In genomic region chr3:127692501-127693335, GRCh38 we compare ENCODE assay signal across 25 cellular contexts. TPM values are rescaled to one million over a fixed set of nuclear protein-coding genes. Genes with fewer than 3 reads are reported as not detected.
DNase-seq lines count a peak whose midpoint lies in the region; ATAC-seq lines count a peak whose summit lies in the region.
"Had no signal": no experiment of that assay in that cellular context is flagged by ENCODE, and none has a peak within 500 bp of the region (broad histone marks: within the 10 kb centered on the region; RNA-seq: fewer than 3 reads in every experiment).

No MANE protein-coding gene starts in this region.

- H4K91ac ChIP-seq in neuronal stem cell (ENCODE audit: low read depth, low read length, poor library complexity) (peak overlapping the region; percentile 16), trophoblast cell (ENCODE audit: low read depth, low read length) (no peak overlapping the region)

- in situ Hi-C loops in ACHN (cut with HindIII; ENCODE audit: low pct_ligation_motif_present, low pct_unique_long_range_greater_than_20kb, low sequenced_read_pairs): no loop called here

- H3K4me2 ChIP-seq in neuronal stem cell (ENCODE audit: insufficient read depth, low read length, poor library complexity, severe bottlenecking) (no peak overlapping the region), trophoblast cell (ENCODE audit: low read length) (no peak overlapping the region)
- H3K4me2 ChIP-seq: GM23338 had no signal

- ATAC-seq in Right ventricle myocardium inferior: no peak
- ATAC-seq in left cardiac atrium: no peak
- ATAC-seq in GM18907 (IDR thresholded peaks at IDR 0.05; ENCODE audit: unreplicated experiment): no peak
- ATAC-seq in HG03175 (IDR thresholded peaks at IDR 0.05; ENCODE audit: unreplicated experiment): no peak
- ATAC-seq: activated CD8-positive, alpha-beta memory T cell treated with anti-CD3 and anti-CD28 coated beads, Interleukin-2, amount 10 ng/mL, durations not matched to agents 7 days and 5 days; activated T-cell treated with anti-CD3 and anti-CD28 coated beads, Interleukin-2, amount 50 U/mL, for 72 hours; GM23338; SK-N-SH treated with all-trans-retinoic acid at 6 μM for 48 hours; stimulated activated naive CD8-positive, alpha-beta T cell treated with anti-CD3 and anti-CD28 coated beads, Interleukin-15, amount 100 ng/mL, for 72 hours had no signal

- peak overlapping the region; percentile 7 for H2AK5ac ChIP-seq in neuronal stem cell (ENCODE audit: low read depth, low read length)
- no peak overlapping the region for H2AK5ac ChIP-seq in trophoblast cell (ENCODE audit: low read length)

- no peak overlapping the region for H3K27ac ChIP-seq in neuronal stem cell (replicated peaks; ENCODE audit: low read length)
- H3K27ac ChIP-seq in trophoblast cell (ENCODE audit: low read depth, low read length): no peak overlapping the region

- peaks cover 3% of the 10 kb centered on the region for H3K79me2 ChIP-seq in trophoblast cell (ENCODE audit: control insufficient read depth, insufficient read depth, low read length, poor library complexity)

- DNase-seq in cardiac septum (ENCODE audit: low spot score) (peak; percentile 68), Right ventricle myocardium inferior (ENCODE audit: missing footprints) (no peak), left cardiac atrium (peak; percentile 10), neuronal stem cell (ENCODE audit: low spot score) (no peak), ACHN (no peak), trophoblast cell (no peak)
- DNase-seq: activated CD4-positive, alpha-beta T cell treated with anti-CD3 and anti-CD28 coated beads for 4 hours; activated CD8-positive, alpha-beta memory T cell treated with anti-CD3 and anti-CD28 coated beads, Interleukin-2, amount 10 ng/mL, durations not matched to agents 7 days and 5 days; activated naive CD4-positive, alpha-beta T cell treated with anti-CD3 and anti-CD28 coated beads, Interleukin-2, amount 10 ng/mL, durations not matched to agents 7 days and 5 days; activated T-cell treated with anti-CD3 and anti-CD28 coated beads, Interleukin-2, amount 50 U/mL, for 72 hours; amniotic stem cell; central memory CD4-positive, alpha-beta T cell; DND-41; mesendoderm; naive B cell; NCI-H526; stimulated activated CD4-positive, alpha-beta T cell treated with anti-CD3 and anti-CD28 coated beads, Interleukin-12 subunit alpha, Interleukin-12 subunit beta, amount 100 ng/mL, for 4 hours; stimulated activated CD4-positive, alpha-beta T cell treated with anti-CD3 and anti-CD28 coated beads, Interleukin-4, amount 100 ng/mL, for 4 hours; stimulated activated naive CD8-positive, alpha-beta T cell treated with anti-CD3 and anti-CD28 coated beads, Interleukin-15, amount 100 ng/mL, for 72 hours had no signal

- peaks cover 4 to 34% of the 10 kb centered on the region in 2 donors for H3K4me1 ChIP-seq in neuronal stem cell (ENCODE audit: control insufficient read depth in 2 of 2, insufficient read depth in 1 of 2, low read depth in 1 of 2, low read length in 2 of 2)
- H3K4me1 ChIP-seq in trophoblast cell (ENCODE audit: control insufficient read depth in 1 of 2, insufficient read depth in 2 of 2, low read length in 2 of 2): peaks cover 16 to 37% of the 10 kb centered on the region in 2 experiments

- H2AFZ ChIP-seq in neuronal stem cell (ENCODE audit: low read length) (no peak overlapping the region), trophoblast cell (ENCODE audit: insufficient read depth, low read length, poor library complexity) (no peak overlapping the region)
- H2AFZ ChIP-seq: GM23338 had no signal

- H3K79me1 ChIP-seq in neuronal stem cell (ENCODE audit: low read depth, low read length): no peaks in the 10 kb centered on the region
- H3K79me1 ChIP-seq in trophoblast cell (ENCODE audit: low read length): peaks cover 18% of the 10 kb centered on the region

- H3K9ac ChIP-seq in neuronal stem cell (ENCODE audit: low read depth, low read length, poor library complexity) (no peak overlapping the region), trophoblast cell (ENCODE audit: low read length) (no peak overlapping the region)

- H3K4ac ChIP-seq in neuronal stem cell (ENCODE audit: low read length) (no peak overlapping the region), trophoblast cell (ENCODE audit: low read depth, low read length) (no peak overlapping the region)

- H4K12ac ChIP-seq in trophoblast cell (ENCODE audit: low read depth, low read length): no peak overlapping the region

- no CpG with 5 or more reads among the region's 21 CpGs for WGBS in neuronal stem cell (ENCODE audit: extremely low coverage in 2 of 2, insufficient read length in 2 of 2, insufficient replicate concordance in 1 of 2), 2 donors
- WGBS in trophoblast cell (ENCODE audit: extremely low coverage, insufficient coverage, insufficient read length): no CpG with 5 or more reads among the region's 21 CpGs

- H3K14ac ChIP-seq in neuronal stem cell (ENCODE audit: low read length) (no peak overlapping the region), trophoblast cell (ENCODE audit: low read length) (no peak overlapping the region)

- H2BK120ac ChIP-seq in neuronal stem cell (ENCODE audit: low read depth, low read length) (no peak overlapping the region), trophoblast cell (ENCODE audit: insufficient read depth, low read length, poor library complexity) (no peak overlapping the region)

- no peak overlapping the region for H2BK15ac ChIP-seq in neuronal stem cell (ENCODE audit: low read length)

- H3K9me3 ChIP-seq in neuronal stem cell (replicated peaks in 1 of 2; ENCODE audit: control insufficient read depth in 2 of 2, insufficient read depth in 1 of 2, low read depth in 1 of 2, low read length in 2 of 2): no peaks in the 10 kb centered on the region
- H3K9me3 ChIP-seq in trophoblast cell (ENCODE audit: insufficient read depth, low read depth, low read length): peaks cover 2% of the 10 kb centered on the region
- H3K9me3 ChIP-seq: tibial nerve had no signal

- peak overlapping the region; percentile 33 for H3K18ac ChIP-seq in neuronal stem cell (ENCODE audit: low read length)
- no peak overlapping the region for H3K18ac ChIP-seq in trophoblast cell (ENCODE audit: low read length)

- H3K4me3 ChIP-seq in neuronal stem cell (ENCODE audit: low read length in 2 of 2) (no peak overlapping the region), trophoblast cell (ENCODE audit: low read depth, low read length) (no peak overlapping the region)
- H3K4me3 ChIP-seq: dorsolateral prefrontal cortex, GM23338, tibial nerve had no signal

- H2BK12ac ChIP-seq in neuronal stem cell (ENCODE audit: low read length) (peak overlapping the region; percentile 26), trophoblast cell (ENCODE audit: low read length) (no peak overlapping the region)

- intact Hi-C loops in cardiac septum (cut with DNase I): loop anchor here (5.0 kb wide), 2 partner anchors 40 to 280 kb away; no protein-coding TSS in a partner anchor
- intact Hi-C loops in Right ventricle myocardium inferior (cut with DNase I): no loop called here
- intact Hi-C loops in left cardiac atrium (cut with DNase I): loop anchor here in 1 of 2 donors (10.0 kb wide), 1 partner anchor 132 kb away; the partner anchor contains the start of gene MGLL

- H3K36me3 ChIP-seq in neuronal stem cell (replicated peaks in 1 of 2; ENCODE audit: control insufficient read depth in 2 of 2, insufficient read depth in 2 of 2, low read length in 2 of 2): no peaks in the 10 kb centered on the region
- no peaks in the 10 kb centered on the region for H3K36me3 ChIP-seq in trophoblast cell (ENCODE audit: control insufficient read depth in 1 of 2, insufficient read depth in 2 of 2, low read length in 2 of 2)

- H3K23ac ChIP-seq in neuronal stem cell (ENCODE audit: low read depth, low read length, poor library complexity) (no peak overlapping the region), trophoblast cell (ENCODE audit: low read length) (no peak overlapping the region)

- H2BK5ac ChIP-seq in neuronal stem cell (ENCODE audit: low read length) (peak overlapping the region; percentile 72), trophoblast cell (ENCODE audit: low read depth, low read length, poor library complexity) (no peak overlapping the region)

- H3K27me3 ChIP-seq in neuronal stem cell (ENCODE audit: control insufficient read depth in 3 of 3, insufficient read depth in 3 of 3, low read depth in 1 of 3, low read length in 3 of 3) (peaks cover 0 to 13% (median 0%) of the 10 kb centered on the region in 3 experiments), trophoblast cell (ENCODE audit: insufficient read depth, low read length) (no peaks in the 10 kb centered on the region)
- H3K27me3 ChIP-seq: dorsolateral prefrontal cortex, tibial nerve had no signal

- no peak overlapping the region for H4K8ac ChIP-seq in neuronal stem cell (ENCODE audit: low read depth, low read length)
- H4K8ac ChIP-seq in trophoblast cell (ENCODE audit: low read depth, low read length): no peak overlapping the region

RNA-seq across cellular contexts. Expression of gene ABTB1, which starts 20.0 kb away (rescaled TPM):
- total RNA-seq in cardiac septum: 25.5 TPM
- total RNA-seq in Right ventricle myocardium inferior: 31.7 TPM
- total RNA-seq in left cardiac atrium: 10 to 100 TPM; 21.8 to 34.2 TPM
- 5.8 TPM for polyA plus RNA-seq in neuronal stem cell (2013, experiment 1 of 2)
- 6.1 TPM for polyA plus RNA-seq in neuronal stem cell (2013, experiment 2 of 2)
- polyA plus RNA-seq in trophoblast cell (2013): 3.6 and 4.3 TPM in 2 replicates

Comparison
In these comparisons a context has a peak if more than half of its experiments do, and no peak if none do; other contexts are left out.
1. DNase-seq: peak in cardiac septum (single experiment) and left cardiac atrium (single experiment); none in Right ventricle myocardium inferior (single experiment), neuronal stem cell (single experiment), ACHN (single experiment) and trophoblast cell (0 of 2).